21 cellular contexts compared by ENCODE assay signal in the genomic region with DNA sequence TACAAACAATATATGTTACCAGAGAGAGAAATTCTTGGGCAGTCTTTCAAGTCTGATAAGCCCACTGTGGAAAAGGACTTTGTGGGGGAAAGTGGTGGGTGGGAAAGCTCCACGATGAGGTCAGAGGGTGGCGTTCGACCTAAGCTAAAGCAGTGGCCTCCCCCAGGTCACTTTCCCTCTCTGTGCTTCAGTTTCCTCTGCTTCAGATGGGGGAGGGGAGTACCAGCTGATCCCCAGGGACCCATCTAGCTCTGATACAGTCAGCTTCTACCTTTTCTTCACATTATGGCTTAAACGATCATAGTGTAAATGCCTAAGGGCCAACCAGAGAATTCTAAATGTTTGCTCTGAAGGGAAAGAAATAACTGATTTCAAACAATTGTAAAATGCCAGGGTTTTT. TPM values are rescaled to one million over a fixed set of nuclear protein-coding genes. Genes with fewer than 3 reads are reported as not detected.
DNase-seq lines count a peak whose midpoint lies in the region; ATAC-seq lines count a peak whose summit lies in the region.
"Had no signal": no experiment of that assay in that cellular context is flagged by ENCODE, and none has a peak within 500 bp of the region (broad histone marks: within the 10 kb centered on the region; RNA-seq: fewer than 3 reads in every experiment).

No MANE protein-coding gene starts in this region.

- CTCF ChIA-PET in activated CD4-positive, alpha-beta memory T cell treated with anti-CD3 and anti-CD28 coated beads, Interleukin-2, amount 10 ng/mL, durations not matched to agents 7 days and 5 days (lab: Charles Lee): interaction anchor here (0.7 to 9.5 kb wide), 9 partner anchors 8 to 447 kb away, joined by 3 to 220 read pairs (median 5); partner anchors contain the start of gene ARSB
- CTCF ChIA-PET in activated CD8-positive, alpha-beta T cell treated with anti-CD3 and anti-CD28 coated beads, Interleukin-2, amount 10 ng/mL, durations not matched to agents 7 days and 5 days (lab: Charles Lee): interaction anchor here (1.0 to 9.1 kb wide), 14 partner anchors 12 to 443 kb away, joined by 3 to 368 read pairs (median 8); no protein-coding TSS in a partner anchor

- H3K27ac Mint-ChIP-seq in activated CD4-positive, alpha-beta memory T cell treated with anti-CD3 and anti-CD28 coated beads, Interleukin-2, amount 10 ng/mL, durations not matched to agents 7 days and 5 days: no peak overlapping the region
- no peak overlapping the region for H3K27ac Mint-ChIP-seq in activated CD8-positive, alpha-beta T cell treated with anti-CD3 and anti-CD28 coated beads, Interleukin-2, amount 10 ng/mL, durations not matched to agents 7 days and 5 days
- H3K27ac Mint-ChIP-seq: activated naive CD8-positive, alpha-beta T cell treated with anti-CD3 and anti-CD28 coated beads, Interleukin-2, amount 50 U/mL, for 24 hours; H9; IgD-negative memory B cell; memory B cell; natural killer cell treated with Interleukin-12 subunit alpha and Interleukin-12 subunit beta and Interleukin-15 and Interleukin-18, amount 100 ng/mL, for 72 hours had no signal

- H3K4me3 Mint-ChIP-seq in activated CD4-positive, alpha-beta memory T cell treated with anti-CD3 and anti-CD28 coated beads, Interleukin-2, amount 10 ng/mL, durations not matched to agents 7 days and 5 days: no peak overlapping the region
- H3K4me3 Mint-ChIP-seq in activated CD8-positive, alpha-beta T cell treated with anti-CD3 and anti-CD28 coated beads, Interleukin-2, amount 10 ng/mL, durations not matched to agents 7 days and 5 days: no peak overlapping the region
- H3K4me3 Mint-ChIP-seq: activated naive CD8-positive, alpha-beta T cell treated with anti-CD3 and anti-CD28 coated beads, Interleukin-2, amount 50 U/mL, for 24 hours; IgD-negative memory B cell; natural killer cell treated with Interleukin-12 subunit alpha and Interleukin-12 subunit beta and Interleukin-15 and Interleukin-18, amount 100 ng/mL, for 72 hours had no signal

- H3K27ac ChIP-seq in GM23248: peak overlapping the region; percentile 35
- peak overlapping the region; percentile 12 for H3K27ac ChIP-seq in muscle layer of colon (ENCODE audit: low read depth, low read length)
- H3K27ac ChIP-seq: breast epithelium, C4-2B, foreskin keratinocyte, prostate gland, stomach, upper lobe of left lung had no signal

- no peak for DNase-seq in GM23248
- DNase-seq in NCI-H146 (lab: John Stamatoyannopoulos, UW): peak; percentile 54
- no peak for DNase-seq in adipocyte (ENCODE audit: low read depth)
- no peak for DNase-seq in activated CD4-positive, alpha-beta memory T cell treated with anti-CD3 and anti-CD28 coated beads, Interleukin-2, amount 10 ng/mL, durations not matched to agents 7 days and 5 days
- no peak for DNase-seq in 8988T
- DNase-seq in activated CD8-positive, alpha-beta T cell treated with anti-CD3 and anti-CD28 coated beads, Interleukin-2, amount 10 ng/mL, durations not matched to agents 7 days and 5 days: no peak
- DNase-seq: activated CD4-positive, alpha-beta T cell treated with anti-CD3 and anti-CD28 coated beads for 1 hour; GF-D8; T1000 had no signal

- in situ Hi-C loops in GM23248 (cut with MboI): loop anchor here (10.0 kb wide), 1 partner anchor 113 kb away; no protein-coding TSS in a partner anchor

- no peaks in the 10 kb centered on the region for H3K36me3 ChIP-seq in GM23248 (ENCODE audit: low read depth)
- no peaks in the 10 kb centered on the region for H3K36me3 ChIP-seq in adipocyte (ENCODE audit: control insufficient read depth, insufficient read depth, low read length, severe bottlenecking)
- H3K36me3 ChIP-seq in muscle layer of colon (ENCODE audit: insufficient read depth, low read length): no peaks in the 10 kb centered on the region
- H3K36me3 ChIP-seq: breast epithelium, prostate gland, stomach, upper lobe of left lung had no signal

- H3K79me2 ChIP-seq in GM23248 (ENCODE audit: insufficient read depth): no peaks in the 10 kb centered on the region

- H2AFZ ChIP-seq in GM23248: peak overlapping the region; percentile 76

- H3K9me3 ChIP-seq in GM23248 (ENCODE audit: low read depth) (no peaks in the 10 kb centered on the region), adipocyte (ENCODE audit: control insufficient read depth, low read length) (no peaks in the 10 kb centered on the region), muscle layer of colon (ENCODE audit: low read length) (no peaks in the 10 kb centered on the region)
- H3K9me3 ChIP-seq: breast epithelium, prostate gland, stomach, upper lobe of left lung had no signal

- peaks cover 3% of the 10 kb centered on the region for H3K4me1 Mint-ChIP-seq in activated CD4-positive, alpha-beta memory T cell treated with anti-CD3 and anti-CD28 coated beads, Interleukin-2, amount 10 ng/mL, durations not matched to agents 7 days and 5 days
- peaks cover 5% of the 10 kb centered on the region for H3K4me1 Mint-ChIP-seq in activated CD8-positive, alpha-beta T cell treated with anti-CD3 and anti-CD28 coated beads, Interleukin-2, amount 10 ng/mL, durations not matched to agents 7 days and 5 days (ENCODE audit: low read depth)

- no peaks in the 10 kb centered on the region; the same call in 1 of the 2 replicates for H3F3A ChIP-seq in GM23248 (ENCODE audit: insufficient read depth)

- H3K27me3 Mint-ChIP-seq in activated CD4-positive, alpha-beta memory T cell treated with anti-CD3 and anti-CD28 coated beads, Interleukin-2, amount 10 ng/mL, durations not matched to agents 7 days and 5 days: peaks cover 62% of the 10 kb centered on the region
- peaks cover 51% of the 10 kb centered on the region for H3K27me3 Mint-ChIP-seq in activated CD8-positive, alpha-beta T cell treated with anti-CD3 and anti-CD28 coated beads, Interleukin-2, amount 10 ng/mL, durations not matched to agents 7 days and 5 days (ENCODE audit: low read depth)

- no peaks in the 10 kb centered on the region for H4K20me1 ChIP-seq in GM23248 (ENCODE audit: insufficient read depth)

- peaks cover 18% of the 10 kb centered on the region; the same call in 1 of the 2 replicates for H3K4me1 ChIP-seq in GM23248 (ENCODE audit: insufficient read depth)
- peaks cover 24% of the 10 kb centered on the region for H3K4me1 ChIP-seq in adipocyte (ENCODE audit: control insufficient read depth, insufficient read depth, low read length)
- peaks cover 19% of the 10 kb centered on the region for H3K4me1 ChIP-seq in muscle layer of colon (ENCODE audit: insufficient read depth, low read length)
- H3K4me1 ChIP-seq: foreskin keratinocyte, prostate gland had no signal

- H3K4me3 ChIP-seq in GM23248: no peak overlapping the region
- no peak overlapping the region for H3K4me3 ChIP-seq in adipocyte (ENCODE audit: low read length)
- peak overlapping the region in 1 of 2 donors; percentile 41 for H3K4me3 ChIP-seq in muscle layer of colon (ENCODE audit: low read depth in 1 of 2, low read length in 2 of 2)
- H3K4me3 ChIP-seq: prostate gland, stomach had no signal

- ATAC-seq in activated CD8-positive, alpha-beta T cell treated with anti-CD3 and anti-CD28 coated beads, Interleukin-2, amount 10 ng/mL, durations not matched to agents 7 days and 5 days: no peak
- ATAC-seq: activated naive CD8-positive, alpha-beta T cell treated with anti-CD3 and anti-CD28 coated beads, Interleukin-2, amount 50 U/mL, for 24 hours; natural killer cell treated with Interleukin-12 subunit alpha and Interleukin-12 subunit beta and Interleukin-15 and Interleukin-18, amount 100 ng/mL, for 72 hours had no signal

- POLR2A ChIA-PET in activated CD4-positive, alpha-beta memory T cell treated with anti-CD3 and anti-CD28 coated beads, Interleukin-2, amount 10 ng/mL, durations not matched to agents 7 days and 5 days (lab: Charles Lee): no interaction called here
- POLR2A ChIA-PET in activated CD8-positive, alpha-beta T cell treated with anti-CD3 and anti-CD28 coated beads, Interleukin-2, amount 10 ng/mL, durations not matched to agents 7 days and 5 days (lab: Charles Lee): interaction anchor here (0.9 kb wide), 1 partner anchor 36 kb away, joined by 3 read pairs; the partner anchor contains the start of gene ARSB

- no peaks in the 10 kb centered on the region for H3K9me3 Mint-ChIP-seq in activated CD4-positive, alpha-beta memory T cell treated with anti-CD3 and anti-CD28 coated beads, Interleukin-2, amount 10 ng/mL, durations not matched to agents 7 days and 5 days
- H3K9me3 Mint-ChIP-seq in activated CD8-positive, alpha-beta T cell treated with anti-CD3 and anti-CD28 coated beads, Interleukin-2, amount 10 ng/mL, durations not matched to agents 7 days and 5 days (ENCODE audit: insufficient read depth): no peaks in the 10 kb centered on the region
- H3K9me3 Mint-ChIP-seq: activated naive CD8-positive, alpha-beta T cell treated with anti-CD3 and anti-CD28 coated beads, Interleukin-2, amount 50 U/mL, for 24 hours; H9; IgD-negative memory B cell; memory B cell; natural killer cell treated with Interleukin-12 subunit alpha and Interleukin-12 subunit beta and Interleukin-15 and Interleukin-18, amount 100 ng/mL, for 72 hours had no signal

- 77 to 83% methylated on average over 4 of the region's 4 CpGs for WGBS in GM23248 (ENCODE audit: low coverage in 1 of 2, low lambda C conversion rate in 2 of 2, missing lambda C conversion rate in 2 of 2), 2 experiments

- no peaks in the 10 kb centered on the region for H3K9me2 ChIP-seq in GM23248 (ENCODE audit: insufficient read depth)

- H3K36me3 Mint-ChIP-seq in activated CD4-positive, alpha-beta memory T cell treated with anti-CD3 and anti-CD28 coated beads, Interleukin-2, amount 10 ng/mL, durations not matched to agents 7 days and 5 days (ENCODE audit: low read depth): no peaks in the 10 kb centered on the region
- no peaks in the 10 kb centered on the region for H3K36me3 Mint-ChIP-seq in activated CD8-positive, alpha-beta T cell treated with anti-CD3 and anti-CD28 coated beads, Interleukin-2, amount 10 ng/mL, durations not matched to agents 7 days and 5 days (ENCODE audit: low read depth)
- H3K36me3 Mint-ChIP-seq: IgD-negative memory B cell; memory B cell; natural killer cell treated with Interleukin-12 subunit alpha and Interleukin-12 subunit beta and Interleukin-15 and Interleukin-18, amount 100 ng/mL, for 72 hours had no signal

- no peak overlapping the region for H3K9ac ChIP-seq in GM23248
- H3K9ac ChIP-seq in adipocyte (ENCODE audit: low read length): peak overlapping the region; percentile 50
- no peak overlapping the region for H3K9ac ChIP-seq in muscle layer of colon (ENCODE audit: low read length)

- peak overlapping the region; percentile 86 for H3K4me2 ChIP-seq in GM23248 (ENCODE audit: unreplicated experiment)

- H3K27me3 ChIP-seq in GM23248 (replicated peaks; ENCODE audit: insufficient read depth) (no peaks in the 10 kb centered on the region), adipocyte (replicated peaks; ENCODE audit: control insufficient read depth, insufficient read depth, low read length) (no peaks in the 10 kb centered on the region), muscle layer of colon (ENCODE audit: control insufficient read depth in 1 of 2, insufficient read depth in 2 of 2, low read length in 2 of 2) (no peaks in the 10 kb centered on the region)
- H3K27me3 ChIP-seq: breast epithelium, stomach, upper lobe of left lung had no signal

RNA-seq across cellular contexts. Expression of gene ARSB, which starts 36.6 kb away (rescaled TPM):
- total RNA-seq in GM23248 (2014; rRNA removed; shearing (Covaris generic)): 35.3 and 43.7 TPM in 2 replicates
- 30.1 and 30.5 TPM in 2 replicates for polyA plus RNA-seq in GM23248 (2016; fragmentation: Nextera tagmentation; extraction: Ambion mirVana)
- 10 to 100 TPM; 10.5 to 11.1 TPM for total RNA-seq in activated CD4-positive, alpha-beta memory T cell treated with anti-CD3 and anti-CD28 coated beads, Interleukin-2, amount 10 ng/mL, durations not matched to agents 7 days and 5 days
- 10 to 100 TPM; 10.3 TPM for total RNA-seq in activated CD8-positive, alpha-beta T cell treated with anti-CD3 and anti-CD28 coated beads, Interleukin-2, amount 10 ng/mL, durations not matched to agents 7 days and 5 days

RNA-seq across cellular contexts. Expression of gene DMGDH, which starts 47.7 kb away (rescaled TPM):
- 0.38 and 1.6 TPM in 2 replicates for total RNA-seq in GM23248 (2014; rRNA removed; shearing (Covaris generic))
- 1.5 and 2.8 TPM in 2 replicates for polyA plus RNA-seq in GM23248 (2016; fragmentation: Nextera tagmentation; extraction: Ambion mirVana)
- total RNA-seq in activated CD4-positive, alpha-beta memory T cell treated with anti-CD3 and anti-CD28 coated beads, Interleukin-2, amount 10 ng/mL, durations not matched to agents 7 days and 5 days: under 1 TPM; 0.23 to 0.30 TPM
- total RNA-seq in activated CD8-positive, alpha-beta T cell treated with anti-CD3 and anti-CD28 coated beads, Interleukin-2, amount 10 ng/mL, durations not matched to agents 7 days and 5 days: not detected
- total RNA-seq: H9 had no signal
- polyA plus RNA-seq: foreskin keratinocyte had no signal

RNA-seq across cellular contexts. Expression of gene BHMT2, which starts 47.8 kb away (rescaled TPM):
- total RNA-seq in GM23248 (2014; rRNA removed; shearing (Covaris generic)): 4.4 and 15.9 TPM in 2 replicates
- polyA plus RNA-seq in GM23248 (2016; fragmentation: Nextera tagmentation; extraction: Ambion mirVana): 6.2 and 7.0 TPM in 2 replicates
- not detected for total RNA-seq in activated CD4-positive, alpha-beta memory T cell treated with anti-CD3 and anti-CD28 coated beads, Interleukin-2, amount 10 ng/mL, durations not matched to agents 7 days and 5 days
- not detected for total RNA-seq in activated CD8-positive, alpha-beta T cell treated with anti-CD3 and anti-CD28 coated beads, Interleukin-2, amount 10 ng/mL, durations not matched to agents 7 days and 5 days
- total RNA-seq: H9; natural killer cell treated with Interleukin-12 subunit alpha and Interleukin-12 subunit beta and Interleukin-15 and Interleukin-18, amount 100 ng/mL, for 72 hours had no signal
- polyA plus RNA-seq: IgD-negative memory B cell had no signal
